Comparison of ENCODE assay signal across 23 cellular contexts in genomic region chr20:59630526-59630925, GRCh38. TPM values are rescaled to one million over a fixed set of nuclear protein-coding genes. Genes with fewer than 3 reads are reported as not detected.
"Had no signal": no experiment of that assay in that cellular context is flagged by ENCODE, and none has a peak within 500 bp of the region (broad histone marks: within the 10 kb centered on the region; RNA-seq: fewer than 3 reads in every experiment).

No MANE protein-coding gene starts in this region.

- H3K27ac ChIP-seq: ascending aorta, body of pancreas, WERI-Rb-1 had no signal

- H3K36me3 ChIP-seq: ascending aorta, WERI-Rb-1 had no signal

- H3K9me3 ChIP-seq: ascending aorta, body of pancreas had no signal

- ATAC-seq: activated CD4-positive, alpha-beta T cell treated with anti-CD3 and anti-CD28 coated beads for 36 hours; activated T-helper 17 cell treated with anti-CD3 and anti-CD28 coated beads, Interleukin-2, amount 50 U/mL, for 72 hours; body of pancreas; K562; PC-3; T-helper 17 cell had no signal

- H3K27me3 ChIP-seq: ascending aorta had no signal

- DNase-seq: activated CD4-positive, alpha-beta memory T cell treated with anti-CD3 and anti-CD28 coated beads, Interleukin-2, amount 10 ng/mL, durations not matched to agents 7 days and 5 days; activated CD4-positive, alpha-beta T cell treated with anti-CD3 and anti-CD28 coated beads for 36 hours; activated CD4-positive, alpha-beta T cell treated with anti-CD3 and anti-CD28 coated beads, Interleukin-2, amount 50 U/mL, for 1 hour; activated T-cell treated with anti-CD3 and anti-CD28 coated beads for 4 hours; activated T-cell treated with anti-CD3 and anti-CD28 coated beads, Interleukin-2, amount 50 U/mL, for 48 hours; body of pancreas; Karpas-422; MM.1S; NCI-H1105; NCI-H1436; NCI-H187 treated with DMSO at 0.1 percent for 48 hours; NCI-H2081 treated with DMSO at 0.1 percent for 48 hours; NCI-H446; NCI-H524; PC-3; SHP77 treated with DMSO at 0.1 percent for 48 hours; T-helper 17 cell; WERI-Rb-1 had no signal

- H3K4me3 ChIP-seq: ascending aorta, body of pancreas, K562 had no signal

- H3K4me1 ChIP-seq: ascending aorta, body of pancreas had no signal

RNA-seq across cellular contexts. Expression of gene PHACTR3, which starts 26.2 kb away (rescaled TPM):
- total RNA-seq: activated CD4-positive, alpha-beta memory T cell treated with anti-CD3 and anti-CD28 coated beads, Interleukin-2, amount 10 ng/mL, durations not matched to agents 7 days and 5 days; activated CD4-positive, alpha-beta T cell treated with anti-CD3 and anti-CD28 coated beads for 36 hours; activated CD8-positive, alpha-beta memory T cell treated with anti-CD3 and anti-CD28 coated beads for 36 hours; activated T-helper 17 cell treated with anti-CD3 and anti-CD28 coated beads, Interleukin-2, amount 50 U/mL, for 72 hours; ascending aorta; K562; SK-MEL-5 had no signal
